1 cellular context compared by ENCODE assay signal in the genomic region with DNA sequence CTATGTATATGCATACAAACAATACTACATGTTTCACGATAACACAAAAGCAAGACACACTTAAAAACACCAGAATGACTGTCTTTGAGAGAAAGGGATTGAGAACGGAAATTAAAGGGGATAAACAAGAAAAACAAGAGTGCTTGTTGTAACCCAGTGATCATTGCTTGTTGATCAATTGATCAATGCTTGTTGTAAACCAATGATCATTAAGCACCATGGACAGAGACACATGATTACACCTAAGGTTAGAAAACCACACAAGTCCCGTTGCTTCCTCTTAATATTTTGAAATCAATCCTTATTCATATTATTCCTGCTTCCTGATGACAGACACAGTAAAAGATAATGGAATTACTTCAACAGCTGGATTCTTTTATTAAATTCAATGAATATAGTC.
TF ChIP-seq lines count a peak whose summit lies in the region.

No MANE protein-coding gene starts in this region.

TF ChIP-seq in K562, 482 proteins besides CTCF, POLR2A, EP300 and RAD21:
- no peak for TF ChIP-seq KLF6 (CRISPR knock-in tag; IDR thresholded peaks at IDR 0.05; ENCODE audit: borderline replicate concordance)
- TF ChIP-seq MIER1 (IDR thresholded peaks at IDR 0.05; ENCODE audit: low read depth) = peak; percentile 86
- TF ChIP-seq, protein P1, sequence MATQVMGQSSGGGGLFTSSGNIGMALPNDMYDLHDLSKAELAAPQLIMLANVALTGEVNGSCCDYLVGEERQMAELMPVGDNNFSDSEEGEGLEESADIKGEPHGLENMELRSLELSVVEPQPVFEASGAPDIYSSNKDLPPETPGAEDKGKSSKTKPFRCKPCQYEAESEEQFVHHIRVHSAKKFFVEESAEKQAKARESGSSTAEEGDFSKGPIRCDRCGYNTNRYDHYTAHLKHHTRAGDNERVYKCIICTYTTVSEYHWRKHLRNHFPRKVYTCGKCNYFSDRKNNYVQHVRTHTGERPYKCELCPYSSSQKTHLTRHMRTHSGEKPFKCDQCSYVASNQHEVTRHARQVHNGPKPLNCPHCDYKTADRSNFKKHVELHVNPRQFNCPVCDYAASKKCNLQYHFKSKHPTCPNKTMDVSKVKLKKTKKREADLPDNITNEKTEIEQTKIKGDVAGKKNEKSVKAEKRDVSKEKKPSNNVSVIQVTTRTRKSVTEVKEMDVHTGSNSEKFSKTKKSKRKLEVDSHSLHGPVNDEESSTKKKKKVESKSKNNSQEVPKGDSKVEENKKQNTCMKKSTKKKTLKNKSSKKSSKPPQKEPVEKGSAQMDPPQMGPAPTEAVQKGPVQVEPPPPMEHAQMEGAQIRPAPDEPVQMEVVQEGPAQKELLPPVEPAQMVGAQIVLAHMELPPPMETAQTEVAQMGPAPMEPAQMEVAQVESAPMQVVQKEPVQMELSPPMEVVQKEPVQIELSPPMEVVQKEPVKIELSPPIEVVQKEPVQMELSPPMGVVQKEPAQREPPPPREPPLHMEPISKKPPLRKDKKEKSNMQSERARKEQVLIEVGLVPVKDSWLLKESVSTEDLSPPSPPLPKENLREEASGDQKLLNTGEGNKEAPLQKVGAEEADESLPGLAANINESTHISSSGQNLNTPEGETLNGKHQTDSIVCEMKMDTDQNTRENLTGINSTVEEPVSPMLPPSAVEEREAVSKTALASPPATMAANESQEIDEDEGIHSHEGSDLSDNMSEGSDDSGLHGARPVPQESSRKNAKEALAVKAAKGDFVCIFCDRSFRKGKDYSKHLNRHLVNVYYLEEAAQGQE (CRISPR knock-in tag; IDR thresholded peaks at IDR 0.05; ENCODE audit: low read depth) = peak; percentile 87
- TF ChIP-seq MTA2 (IDR thresholded peaks at IDR 0.05; ENCODE audit: low read depth) = no peak
- TF ChIP-seq EHMT2 (IDR thresholded peaks at IDR 0.05) = peak; percentile 95
- no peak for TF ChIP-seq ZNF507 (tag; conservative IDR thresholded peaks at IDR 0.05)
- TF ChIP-seq RBM17 (IDR thresholded peaks at IDR 0.05; ENCODE audit: borderline replicate concordance, low read depth, low read length) = no peak
- TF ChIP-seq ARID1B (IDR thresholded peaks at IDR 0.05) = no peak
- TF ChIP-seq SIN3B (IDR thresholded peaks at IDR 0.05; ENCODE audit: low read depth) = no peak
